1 cellular context compared by ENCODE assay signal in the genomic region with DNA sequence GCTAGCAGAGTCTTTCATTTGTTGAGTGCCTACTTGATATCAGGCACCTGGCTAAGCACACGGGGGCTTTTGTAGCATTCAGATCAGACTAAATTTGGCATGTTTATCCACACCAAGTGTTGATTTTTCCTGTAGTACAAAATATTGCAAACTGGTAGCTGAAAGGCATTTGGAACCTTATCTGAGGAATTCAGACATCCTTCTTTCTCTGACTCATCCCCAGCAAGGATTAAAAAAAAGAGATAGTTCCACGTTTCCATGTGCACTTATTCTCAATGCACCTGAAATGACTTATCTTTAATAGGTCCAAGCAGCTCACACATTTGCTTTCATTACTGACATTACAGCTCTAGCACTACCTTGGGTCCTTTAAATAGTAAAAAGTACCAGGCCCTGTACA.
TF ChIP-seq lines count a peak whose summit lies in the region.

No MANE protein-coding gene starts in this region.

TF ChIP-seq in K562, 482 proteins besides CTCF, POLR2A, EP300 and RAD21:
- TF ChIP-seq, protein P1, sequence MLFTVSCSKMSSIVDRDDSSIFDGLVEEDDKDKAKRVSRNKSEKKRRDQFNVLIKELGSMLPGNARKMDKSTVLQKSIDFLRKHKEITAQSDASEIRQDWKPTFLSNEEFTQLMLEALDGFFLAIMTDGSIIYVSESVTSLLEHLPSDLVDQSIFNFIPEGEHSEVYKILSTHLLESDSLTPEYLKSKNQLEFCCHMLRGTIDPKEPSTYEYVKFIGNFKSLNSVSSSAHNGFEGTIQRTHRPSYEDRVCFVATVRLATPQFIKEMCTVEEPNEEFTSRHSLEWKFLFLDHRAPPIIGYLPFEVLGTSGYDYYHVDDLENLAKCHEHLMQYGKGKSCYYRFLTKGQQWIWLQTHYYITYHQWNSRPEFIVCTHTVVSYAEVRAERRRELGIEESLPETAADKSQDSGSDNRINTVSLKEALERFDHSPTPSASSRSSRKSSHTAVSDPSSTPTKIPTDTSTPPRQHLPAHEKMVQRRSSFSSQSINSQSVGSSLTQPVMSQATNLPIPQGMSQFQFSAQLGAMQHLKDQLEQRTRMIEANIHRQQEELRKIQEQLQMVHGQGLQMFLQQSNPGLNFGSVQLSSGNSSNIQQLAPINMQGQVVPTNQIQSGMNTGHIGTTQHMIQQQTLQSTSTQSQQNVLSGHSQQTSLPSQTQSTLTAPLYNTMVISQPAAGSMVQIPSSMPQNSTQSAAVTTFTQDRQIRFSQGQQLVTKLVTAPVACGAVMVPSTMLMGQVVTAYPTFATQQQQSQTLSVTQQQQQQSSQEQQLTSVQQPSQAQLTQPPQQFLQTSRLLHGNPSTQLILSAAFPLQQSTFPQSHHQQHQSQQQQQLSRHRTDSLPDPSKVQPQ (CRISPR knock-in tag; IDR thresholded peaks at IDR 0.05; ENCODE audit: borderline replicate concordance): no peak
- TF ChIP-seq FOSL1 (tag; conservative IDR thresholded peaks at IDR 0.05): peak; percentile 61
- 0 out of 2 replicates have a peak, but pooled peaks have one; percentile 17 for TF ChIP-seq ARID1B (IDR thresholded peaks at IDR 0.05)
- peak; percentile 19; the same call in 1 of the 2 replicates for TF ChIP-seq JUND (IDR thresholded peaks at IDR 0.05; ENCODE audit: borderline replicate concordance, low read depth, low read length)
- TF ChIP-seq JUND (tag; IDR thresholded peaks at IDR 0.05; ENCODE audit: borderline replicate concordance, low read depth, low read length): no peak
